In the genomic region with DNA sequence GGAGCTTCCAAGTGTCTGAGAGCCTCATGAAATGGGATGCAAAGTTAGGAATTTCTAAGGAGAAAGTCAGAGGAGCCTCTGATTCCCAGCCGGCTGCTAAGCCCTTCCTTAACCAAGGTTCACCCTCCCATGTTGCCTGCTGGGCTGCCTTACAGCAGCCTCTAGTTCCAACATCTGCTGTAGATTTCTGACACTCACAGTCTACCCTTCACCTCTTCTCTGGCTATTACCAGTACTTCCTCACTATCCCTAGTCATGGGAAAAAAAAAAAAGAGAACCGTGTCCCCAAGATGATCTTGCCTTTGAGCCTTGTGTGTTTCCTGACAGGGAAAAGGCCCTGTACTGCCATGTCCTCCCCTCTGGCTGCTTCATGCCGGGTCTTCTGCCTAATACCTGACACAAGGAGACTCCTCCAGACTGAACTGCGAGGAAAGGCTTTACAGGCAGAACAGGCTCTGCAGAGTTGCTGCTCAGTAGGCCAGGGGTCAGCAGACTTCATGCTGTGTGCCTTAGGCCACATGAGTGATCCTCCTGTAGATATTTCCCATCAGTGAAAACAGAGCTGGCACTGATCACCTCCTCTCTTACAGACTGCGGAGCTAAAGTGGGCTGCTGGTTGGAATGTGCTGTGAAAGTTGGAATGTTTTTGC, we compare ENCODE assay signal across 14 cellular contexts. TPM values are rescaled to one million over a fixed set of nuclear protein-coding genes. Genes with fewer than 3 reads are reported as not detected.
DNase-seq lines count a peak whose midpoint lies in the region; ATAC-seq and TF ChIP-seq lines count a peak whose summit lies in the region.
"Had no signal": no experiment of that assay in that cellular context is flagged by ENCODE, and none has a peak within 500 bp of the region (broad histone marks: within the 10 kb centered on the region; RNA-seq: fewer than 3 reads in every experiment).

No MANE protein-coding gene starts in this region.

- POLR2A ChIA-PET in CD8-positive, alpha-beta T cell (lab: Charles Lee) = interaction anchor here (1.1 to 2.0 kb wide), 5 partner anchors 7 to 346 kb away, joined by 3 to 5 read pairs (median 4); no protein-coding TSS in a partner anchor
- POLR2A ChIA-PET in activated CD8-positive, alpha-beta T cell treated with anti-CD3 and anti-CD28 coated beads for 36 hours (lab: Charles Lee) = interaction anchor here (1.3 to 3.4 kb wide), 7 partner anchors 8 to 22 kb away, joined by 3 to 14 read pairs (median 4); no protein-coding TSS in a partner anchor

- no peak overlapping the region for H3K27ac Mint-ChIP-seq in CD8-positive, alpha-beta T cell
- no peak overlapping the region for H3K27ac Mint-ChIP-seq in activated CD8-positive, alpha-beta T cell treated with anti-CD3 and anti-CD28 coated beads for 36 hours
- H3K27ac Mint-ChIP-seq: brain, naive B cell had no signal

- ATAC-seq in CD8-positive, alpha-beta T cell = no peak
- ATAC-seq in activated CD8-positive, alpha-beta T cell treated with anti-CD3 and anti-CD28 coated beads for 36 hours = no peak
- peak; percentile 63 for ATAC-seq in left lung
- ATAC-seq in mucosa of descending colon = no peak

- DNase-seq in DMS 273 (lab: John Stamatoyannopoulos, UW; ENCODE audit: unreplicated experiment) (peak; percentile 11), DMS 273 treated with DMSO at 0.1 percent for 48 hours (lab: John Stamatoyannopoulos, UW) (no peak), left lung (no peak), Kasumi-1 (lab: John Stamatoyannopoulos, UW) (no peak), HuH-7.5 (ENCODE audit: low spot score) (no peak), mucosa of descending colon (no peak)
- no peak for DNase-seq in CD8-positive, alpha-beta T cell
- DNase-seq in activated CD8-positive, alpha-beta T cell treated with anti-CD3 and anti-CD28 coated beads for 36 hours = no peak
- DNase-seq: activated CD8-positive, alpha-beta memory T cell treated with anti-CD3 and anti-CD28 coated beads, Interleukin-2, amount 50 U/mL, for 4 hours; DMS79; naive B cell; NCI-H82 had no signal

- H3K36me3 ChIP-seq in CD8-positive, alpha-beta T cell (ENCODE audit: insufficient read depth, low read length) = no peaks in the 10 kb centered on the region
- H3K36me3 ChIP-seq in left lung (no peaks in the 10 kb centered on the region), mucosa of descending colon (ENCODE audit: low read depth) (no peaks in the 10 kb centered on the region)

- H3K27ac ChIP-seq in CD8-positive, alpha-beta T cell (ENCODE audit: low read depth, low read length) = no peak overlapping the region
- peak overlapping the region in 1 of 2 donors; percentile 50 for H3K27ac ChIP-seq in left lung
- H3K27ac ChIP-seq: 22Rv1 had no signal

- peaks cover 91% of the 10 kb centered on the region for H3K4me1 ChIP-seq in CD8-positive, alpha-beta T cell (ENCODE audit: insufficient read depth, low read length)
- H3K4me1 ChIP-seq in left lung = peaks cover 4 to 57% of the 10 kb centered on the region in 2 donors
- no peaks in the 10 kb centered on the region for H3K4me1 ChIP-seq in mucosa of descending colon (ENCODE audit: low read depth)

- no peaks in the 10 kb centered on the region for H3K27me3 Mint-ChIP-seq in CD8-positive, alpha-beta T cell (ENCODE audit: low read depth)
- no peaks in the 10 kb centered on the region for H3K27me3 Mint-ChIP-seq in activated CD8-positive, alpha-beta T cell treated with anti-CD3 and anti-CD28 coated beads for 36 hours
- H3K27me3 Mint-ChIP-seq: brain, naive B cell had no signal

- no peak overlapping the region for H3K4me3 ChIP-seq in CD8-positive, alpha-beta T cell (ENCODE audit: low read depth, low read length)
- H3K4me3 ChIP-seq in left lung (no peak overlapping the region), mucosa of descending colon (no peak overlapping the region)

- no peak for TF ChIP-seq CTCF in CD8-positive, alpha-beta T cell (IDR thresholded peaks at IDR 0.05)
- no peak for TF ChIP-seq CTCF in activated CD8-positive, alpha-beta T cell treated with anti-CD3 and anti-CD28 coated beads for 36 hours (IDR thresholded peaks at IDR 0.05)
- TF ChIP-seq CTCF in left lung (IDR thresholded peaks at IDR 0.05) (no peak), mucosa of descending colon (IDR thresholded peaks at IDR 0.05) (no peak)

- H3K4me1 Mint-ChIP-seq in CD8-positive, alpha-beta T cell (ENCODE audit: low read depth) = peaks cover 33% of the 10 kb centered on the region
- peaks cover 32% of the 10 kb centered on the region for H3K4me1 Mint-ChIP-seq in activated CD8-positive, alpha-beta T cell treated with anti-CD3 and anti-CD28 coated beads for 36 hours (ENCODE audit: low read depth)
- H3K4me1 Mint-ChIP-seq: naive B cell had no signal

- H3K36me3 Mint-ChIP-seq in CD8-positive, alpha-beta T cell = peaks cover 30% of the 10 kb centered on the region
- H3K36me3 Mint-ChIP-seq in activated CD8-positive, alpha-beta T cell treated with anti-CD3 and anti-CD28 coated beads for 36 hours (ENCODE audit: low read depth) = peaks cover 48% of the 10 kb centered on the region
- H3K36me3 Mint-ChIP-seq: brain, naive B cell had no signal

- peak overlapping the region; percentile 68 for H3K4me3 Mint-ChIP-seq in CD8-positive, alpha-beta T cell
- peak overlapping the region; percentile 29 for H3K4me3 Mint-ChIP-seq in activated CD8-positive, alpha-beta T cell treated with anti-CD3 and anti-CD28 coated beads for 36 hours
- H3K4me3 Mint-ChIP-seq: naive B cell had no signal

- H3K9me3 ChIP-seq in CD8-positive, alpha-beta T cell (ENCODE audit: low read length) = no peaks in the 10 kb centered on the region
- H3K9me3 ChIP-seq in left lung (no peaks in the 10 kb centered on the region), mucosa of descending colon (no peaks in the 10 kb centered on the region)

- CTCF ChIA-PET in CD8-positive, alpha-beta T cell (lab: Charles Lee) = interaction anchor here (0.8 to 1.4 kb wide), 7 partner anchors 9 to 107 kb away, joined by 3 to 6 read pairs (median 3); no protein-coding TSS in a partner anchor
- CTCF ChIA-PET in activated CD8-positive, alpha-beta T cell treated with anti-CD3 and anti-CD28 coated beads for 36 hours (lab: Charles Lee) = interaction anchor here (0.7 to 2.5 kb wide), 5 partner anchors 9 to 22 kb away, joined by 3 to 10 read pairs (median 4); no protein-coding TSS in a partner anchor

- peaks cover 3% of the 10 kb centered on the region for H3K9me3 Mint-ChIP-seq in CD8-positive, alpha-beta T cell
- H3K9me3 Mint-ChIP-seq in activated CD8-positive, alpha-beta T cell treated with anti-CD3 and anti-CD28 coated beads for 36 hours = peaks cover 8% of the 10 kb centered on the region

- intact Hi-C loops in CD8-positive, alpha-beta T cell (cut with DNase I, micrococcal nuclease) = loop anchor here in 1 of 2 experiments (1.0 to 5.0 kb wide), 4 partner anchors 8 to 34 kb away; no protein-coding TSS in a partner anchor
- intact Hi-C loops in activated CD8-positive, alpha-beta T cell treated with anti-CD3 and anti-CD28 coated beads for 36 hours (cut with micrococcal nuclease) = no loop called here
- intact Hi-C loops in left lung (cut with DNase I) = no loop called here
- intact Hi-C loops in mucosa of descending colon (cut with DNase I, micrococcal nuclease) = no loop called here

- no peaks in the 10 kb centered on the region for H3K27me3 ChIP-seq in CD8-positive, alpha-beta T cell (ENCODE audit: insufficient read depth, low read length)
- H3K27me3 ChIP-seq in left lung = no peaks in the 10 kb centered on the region

RNA-seq across cellular contexts. Expression of gene PRKCH, which starts 46.8 kb away (rescaled TPM):
- 100 to 1,000 TPM; 429 to 433 TPM for total RNA-seq in CD8-positive, alpha-beta T cell
- 100 to 1,000 TPM; 193 to 194 TPM for total RNA-seq in activated CD8-positive, alpha-beta T cell treated with anti-CD3 and anti-CD28 coated beads for 36 hours
- total RNA-seq in left lung (10 to 100 TPM; 35.2 to 48.8 TPM), mucosa of descending colon (10 to 100 TPM; 12.3 to 15.4 (median 14.8) TPM)
